Comparison of ENCODE assay signal across 24 cellular contexts in genomic region chr6:53541900-53542299, GRCh38. TPM values are rescaled to one million over a fixed set of nuclear protein-coding genes. Genes with fewer than 3 reads are reported as not detected.
DNase-seq lines count a peak whose midpoint lies in the region; ATAC-seq, FAIRE-seq and TF ChIP-seq lines count a peak whose summit lies in the region.
"Had no signal": no experiment of that assay in that cellular context is flagged by ENCODE, and none has a peak within 500 bp of the region (broad histone marks: within the 10 kb centered on the region; RNA-seq: fewer than 3 reads in every experiment).

No MANE protein-coding gene starts in this region.

- peaks cover 23% of the 10 kb centered on the region for H3K79me1 ChIP-seq in mesenchymal stem cell (replicated peaks; ENCODE audit: low read length, poor library complexity, severe bottlenecking)

- H3K36me3 Mint-ChIP-seq in brain = peaks cover 14% of the 10 kb centered on the region

- no peak overlapping the region for H3K23ac ChIP-seq in mesenchymal stem cell (ENCODE audit: low read length in 2 of 2)

- peak overlapping the region in 3 of 5 experiments; percentile 46 to 99 (median 51) for H3K4me3 Mint-ChIP-seq in brain

- H4K91ac ChIP-seq in mesenchymal stem cell (ENCODE audit: low read length) = no peak overlapping the region

- in situ Hi-C loops in HAP-1 (cut with MboI; ENCODE audit: low sequenced_read_pairs) = no loop called here

- peaks cover 17 to 81% (median 23%) of the 10 kb centered on the region in 10 experiments; a peak in 19 of 20 replicates for H3K4me1 ChIP-seq in BLaER1 treated with 17β-estradiol and CSF1 and Interleukin-3, amounts not matched to agents 10 nM and 100 nM
- H3K4me1 ChIP-seq in HAP-1 (peaks cover 31% of the 10 kb centered on the region), mesenchymal stem cell (ENCODE audit: control insufficient read depth, insufficient read depth, low read depth, low read length) (peaks cover 8% of the 10 kb centered on the region)

- no peak for TF ChIP-seq CTCF in brain (conservative IDR thresholded peaks at IDR 0.05)

- no peak overlapping the region for H2BK120ac ChIP-seq in mesenchymal stem cell (ENCODE audit: low read depth, low read length)

- H3K27ac ChIP-seq in BLaER1 treated with 17β-estradiol and CSF1 and Interleukin-3, amounts not matched to agents 10 nM and 100 nM = no peak overlapping the region
- H3K27ac ChIP-seq in mesenchymal stem cell (ENCODE audit: low read length, poor library complexity, severe bottlenecking) = no peak overlapping the region

- H3K4me2 ChIP-seq in BLaER1 treated with 17β-estradiol and CSF1 and Interleukin-3, amounts not matched to agents 10 nM and 100 nM = peak overlapping the region; percentile 10 to 97 (median 87); a peak in 17 of 22 replicates
- H3K4me2 ChIP-seq in mesenchymal stem cell (ENCODE audit: low read length, poor library complexity, severe bottlenecking) = no peak overlapping the region

- H4K20me1 ChIP-seq in BLaER1 treated with 17β-estradiol and CSF1 and Interleukin-3, amounts not matched to agents 10 nM and 100 nM = peaks cover 0 to 75% (median 52%) of the 10 kb centered on the region in 11 experiments; a peak in 15 of 22 replicates

- FAIRE-seq in HTR-8/SVneo (lab: Jason Lieb, UNC) = no peak
- FAIRE-seq: endometrium, GM18507 had no signal

- peak overlapping the region in 1 of 5 experiments; percentile 9 for H3K27ac Mint-ChIP-seq in brain

- 95% methylated on average over 6 of the region's 7 CpGs for WGBS in mesenchymal stem cell

- H4K8ac ChIP-seq in mesenchymal stem cell (ENCODE audit: low read length) = no peak overlapping the region

- H2AK5ac ChIP-seq in mesenchymal stem cell (ENCODE audit: low read length, severe bottlenecking) = no peak overlapping the region

- no peak overlapping the region for H3K9ac ChIP-seq in BLaER1 treated with 17β-estradiol and CSF1 and Interleukin-3, amounts not matched to agents 10 nM and 100 nM
- no peak overlapping the region for H3K9ac ChIP-seq in mesenchymal stem cell (ENCODE audit: low read length)

- H3K4me3 ChIP-seq in BLaER1 treated with 17β-estradiol and CSF1 and Interleukin-3, amounts not matched to agents 10 nM and 100 nM = peak overlapping the region in 2 of 10 experiments; percentile 9 to 95; a peak in 2 of 20 replicates
- H3K4me3 ChIP-seq in HAP-1 (peak overlapping the region; percentile 4; the same call in 1 of the 2 replicates), mesenchymal stem cell (ENCODE audit: insufficient read depth in 1 of 2, low read depth in 1 of 2, low read length in 2 of 2) (no peak overlapping the region)

- H3K27me3 Mint-ChIP-seq in brain = peaks cover 26% of the 10 kb centered on the region

- no peak overlapping the region for H3K4ac ChIP-seq in mesenchymal stem cell (ENCODE audit: low read depth in 1 of 2, low read length in 2 of 2)

- H3K4me1 Mint-ChIP-seq in brain = peaks cover 52% of the 10 kb centered on the region

- DNase-seq in HAP-1 (ENCODE audit: low spot score in 2 of 2) (no peak), mesenchymal stem cell (no peak), SW480 (ENCODE audit: low spot score) (no peak), NCI-H146 treated with DMSO at 0.1 percent for 48 hours (lab: John Stamatoyannopoulos, UW; ENCODE audit: unreplicated experiment) (no peak), HTR-8/SVneo (ENCODE audit: insufficient read length, low spot score) (no peak)
- DNase-seq: activated CD4-positive, CD25-positive, alpha-beta regulatory T cell; amygdala; DMS53; hypothalamus; left colon; NCI-H187 treated with DMSO at 0.1 percent for 48 hours; NCI-H345; occipital lobe; stimulated activated CD4-positive, alpha-beta T cell treated with anti-CD3 and anti-CD28 coated beads, Interleukin-1b, Interleukin-23, amount 100 ng/mL, for 48 hours; substantia nigra; T-helper 1 cell had no signal

- H2AFZ ChIP-seq in mesenchymal stem cell (ENCODE audit: low read depth, low read length) = no peak overlapping the region

- peaks cover 7 to 40% (median 22%) of the 10 kb centered on the region in 11 experiments; a peak in 18 of 22 replicates for H3K36me3 ChIP-seq in BLaER1 treated with 17β-estradiol and CSF1 and Interleukin-3, amounts not matched to agents 10 nM and 100 nM
- H3K36me3 ChIP-seq in HAP-1 (replicated peaks) (peaks cover 7% of the 10 kb centered on the region), mesenchymal stem cell (ENCODE audit: control insufficient read depth in 1 of 2, insufficient read depth in 2 of 2, low read depth in 1 of 2, low read length in 2 of 2) (peaks cover 0 to 3% of the 10 kb centered on the region in 2 experiments)

- no peaks in the 10 kb centered on the region for H3K27me3 ChIP-seq in BLaER1 treated with 17β-estradiol and CSF1 and Interleukin-3, amounts not matched to agents 10 nM and 100 nM
- H3K27me3 ChIP-seq in HAP-1 (ENCODE audit: low read depth) = no peaks in the 10 kb centered on the region
- no peaks in the 10 kb centered on the region for H3K27me3 ChIP-seq in mesenchymal stem cell (ENCODE audit: control insufficient read depth in 1 of 2, insufficient read depth in 1 of 2, low read length in 2 of 2)

- H3K9me3 Mint-ChIP-seq in brain = peaks cover 0 to 4% (median 3%) of the 10 kb centered on the region in 5 experiments

- H3K14ac ChIP-seq in mesenchymal stem cell (ENCODE audit: low read length in 2 of 2) = no peak overlapping the region

- no peak overlapping the region for H2BK5ac ChIP-seq in mesenchymal stem cell (ENCODE audit: low read depth, low read length, poor library complexity, severe bottlenecking)

- peak overlapping the region; percentile 17 for H2BK15ac ChIP-seq in mesenchymal stem cell (ENCODE audit: low read depth, poor library complexity, severe bottlenecking)

- H3K18ac ChIP-seq in mesenchymal stem cell (ENCODE audit: low read depth in 1 of 2, low read length in 2 of 2) = no peak overlapping the region

- no peak overlapping the region for H2BK12ac ChIP-seq in mesenchymal stem cell (ENCODE audit: low read length in 2 of 2)

- ATAC-seq in GM18505 (IDR thresholded peaks at IDR 0.05; ENCODE audit: unreplicated experiment) = no peak
- ATAC-seq: HCT116, left colon, Right ventricle myocardium inferior, sciatic nerve had no signal

- no peaks in the 10 kb centered on the region; a peak in 1 of 22 replicates for H3K9me3 ChIP-seq in BLaER1 treated with 17β-estradiol and CSF1 and Interleukin-3, amounts not matched to agents 10 nM and 100 nM (replicated peaks in 1 of 11)
- H3K9me3 ChIP-seq in HAP-1 (no peaks in the 10 kb centered on the region), mesenchymal stem cell (ENCODE audit: control insufficient read depth, low read length) (no peaks in the 10 kb centered on the region)

- no peak for TF ChIP-seq POLR2A in GM18505 (IDR thresholded peaks at IDR 0.05; ENCODE audit: borderline replicate concordance, extremely low read depth, insufficient read depth, insufficient read length)

RNA-seq across cellular contexts. Expression of gene GCLC, which starts 3.0 kb away (rescaled TPM):
- 25.7 TPM for polyA plus RNA-seq in brain (ENCODE audit: insufficient read depth, low read depth, low replicate concordance)
- 16.7 TPM for polyA plus RNA-seq in mesenchymal stem cell (2013, experiment 1 of 2)
- polyA plus RNA-seq in mesenchymal stem cell (2013, experiment 2 of 2) = 20.0 TPM
